18 cellular contexts compared by ENCODE assay signal in genomic region chr10:117531371-117532002, GRCh38. TPM values are rescaled to one million over a fixed set of nuclear protein-coding genes. Genes with fewer than 3 reads are reported as not detected.
"Had no signal": no experiment of that assay in that cellular context is flagged by ENCODE, and none has a peak within 500 bp of the region (broad histone marks: within the 10 kb centered on the region; RNA-seq: fewer than 3 reads in every experiment).

No MANE protein-coding gene starts in this region.

- DNase-seq: caudate nucleus; colonic mucosa; dermis blood vessel endothelial cell; esophagus squamous epithelium; foreskin keratinocyte; heart left ventricle; hippocampal formation; islet precursor cell; left ventricle myocardium inferior; lower lobe of right lung; midbrain; stimulated activated CD4-positive, alpha-beta T cell treated with anti-CD3 and anti-CD28 coated beads, Interleukin-2, amount 100 ng/mL, for 48 hours had no signal

- H3K4me1 ChIP-seq: foreskin keratinocyte had no signal

- ATAC-seq: foreskin keratinocyte; heart left ventricle; lower lobe of right lung; natural killer cell treated with Interleukin-12 subunit alpha and Interleukin-12 subunit beta and Interleukin-15 and Interleukin-18, amount 100 ng/mL, for 72 hours had no signal

- H3K4me3 ChIP-seq: colonic mucosa, esophagus squamous epithelium, heart left ventricle, left ventricle myocardium inferior, lower lobe of right lung, right atrium auricular region, smooth muscle cell had no signal

- H3K9me3 ChIP-seq: colonic mucosa, esophagus squamous epithelium, heart left ventricle, left ventricle myocardium inferior, lower lobe of right lung, neutrophil, right atrium auricular region had no signal

- H3K36me3 ChIP-seq: colonic mucosa, esophagus squamous epithelium, heart left ventricle, left ventricle myocardium inferior, lower lobe of right lung, neutrophil, right atrium auricular region had no signal

- H3K27ac ChIP-seq: colonic mucosa, esophagus squamous epithelium, foreskin keratinocyte, heart left ventricle, left ventricle myocardium inferior, lower lobe of right lung, neutrophil, right atrium auricular region had no signal

- H3K4me2 ChIP-seq: smooth muscle cell had no signal

RNA-seq across cellular contexts. Expression of gene EMX2, which starts 11.1 kb away (rescaled TPM):
- total RNA-seq: colonic mucosa; glomerular endothelial cell; lower lobe of right lung; natural killer cell treated with Interleukin-12 subunit alpha and Interleukin-12 subunit beta and Interleukin-15 and Interleukin-18, amount 100 ng/mL, for 72 hours; pulmonary artery endothelial cell had no signal
